In genomic region chr19:56121180-56122167, GRCh38 we compare ENCODE assay signal across 1 cellular context.
TF ChIP-seq lines count a peak whose summit lies in the region.

Gene ZNF787 (minus strand): TSS chr19:56121295. CDS start chr19:56103217, 18,078 bp downstream.

TF ChIP-seq in HepG2, 621 proteins besides CTCF, POLR2A, EP300 and RAD21 (continued from another document and continues in another):
- no peak for TF ChIP-seq REST (IDR thresholded peaks at IDR 0.05; ENCODE audit: borderline replicate concordance in 1 of 2, low read depth in 1 of 2, low read length in 2 of 2)
- peak; percentile 76; the same call in 1 of the 2 replicates for TF ChIP-seq STAT6 (CRISPR knock-in tag; IDR thresholded peaks at IDR 0.05; ENCODE audit: borderline replicate concordance)
- no peak for TF ChIP-seq ZNF646 (CRISPR knock-in tag; IDR thresholded peaks at IDR 0.05)
- no peak for TF ChIP-seq WIZ (CRISPR knock-in tag; IDR thresholded peaks at IDR 0.05)
- TF ChIP-seq ZBTB37 (CRISPR knock-in tag; IDR thresholded peaks at IDR 0.05), result no peak
- TF ChIP-seq ZNF432 (CRISPR knock-in tag; IDR thresholded peaks at IDR 0.05; ENCODE audit: borderline replicate concordance), result no peak
- TF ChIP-seq ZNF496 (CRISPR knock-in tag; IDR thresholded peaks at IDR 0.05; ENCODE audit: insufficient replicate concordance), result no peak
- 0 out of 2 replicates have a peak, but pooled peaks have one; percentile 15 for TF ChIP-seq ZBTB38 (CRISPR knock-in tag; IDR thresholded peaks at IDR 0.05)
- TF ChIP-seq PLRG1 (conservative IDR thresholded peaks at IDR 0.05), result no peak
- TF ChIP-seq HDAC2 (CRISPR knock-in tag; IDR thresholded peaks at IDR 0.05), result 0 out of 2 replicates have a peak, but pooled peaks have one; percentile 48
- no peak for TF ChIP-seq ZNF576 (CRISPR knock-in tag; IDR thresholded peaks at IDR 0.05)
- no peak for TF ChIP-seq ZBTB1 (CRISPR knock-in tag; IDR thresholded peaks at IDR 0.05; ENCODE audit: borderline replicate concordance)
- no peak for TF ChIP-seq RARG (CRISPR knock-in tag; IDR thresholded peaks at IDR 0.05; ENCODE audit: low read depth)
- TF ChIP-seq ZNF180 (CRISPR knock-in tag; IDR thresholded peaks at IDR 0.05; ENCODE audit: borderline replicate concordance, low read depth), result no peak
- peak; percentile 53; the same call in 1 of the 2 replicates for TF ChIP-seq ZNF772 (CRISPR knock-in tag; IDR thresholded peaks at IDR 0.05)
- no peak; the same call in 1 of the 2 replicates for TF ChIP-seq KDM5A (IDR thresholded peaks at IDR 0.05; ENCODE audit: borderline replicate concordance, low read length)
- TF ChIP-seq ZNF281 (CRISPR knock-in tag; IDR thresholded peaks at IDR 0.05; ENCODE audit: borderline replicate concordance), result peak; percentile 60; the same call in 1 of the 2 replicates
- no peak for TF ChIP-seq USF2 (IDR thresholded peaks at IDR 0.05; ENCODE audit: low read depth, low read length)
- no peak for TF ChIP-seq USF2 (CRISPR knock-in tag; IDR thresholded peaks at IDR 0.05; ENCODE audit: borderline replicate concordance)
- TF ChIP-seq KDM2A (CRISPR knock-in tag; IDR thresholded peaks at IDR 0.05; ENCODE audit: borderline replicate concordance, low read depth), result peak; percentile 65
- TF ChIP-seq GATAD1 (CRISPR knock-in tag; IDR thresholded peaks at IDR 0.05), result peak; percentile 78
- no peak for TF ChIP-seq ATF2 (CRISPR knock-in tag; IDR thresholded peaks at IDR 0.05)
- TF ChIP-seq PTBP1 (IDR thresholded peaks at IDR 0.05; ENCODE audit: low read depth, low read length, poor library complexity, severe bottlenecking), result no peak
- no peak for TF ChIP-seq FLYWCH1 (CRISPR knock-in tag; IDR thresholded peaks at IDR 0.05)
- no peak for TF ChIP-seq SOX6 (IDR thresholded peaks at IDR 0.05)
- peak; percentile 72 for TF ChIP-seq SOX6 (CRISPR knock-in tag; IDR thresholded peaks at IDR 0.05)
- no peak for TF ChIP-seq ZNF883 (CRISPR knock-in tag; IDR thresholded peaks at IDR 0.05; ENCODE audit: not compliant biosample characterization)
- peak; percentile 76 for TF ChIP-seq TAF15 (IDR thresholded peaks at IDR 0.05; ENCODE audit: low read depth, low read length, poor library complexity, severe bottlenecking)
- peak; percentile 73 for TF ChIP-seq ZNF607 (CRISPR knock-in tag; IDR thresholded peaks at IDR 0.05; ENCODE audit: borderline replicate concordance)
- TF ChIP-seq KAT7 (CRISPR knock-in tag; IDR thresholded peaks at IDR 0.05; ENCODE audit: borderline replicate concordance), result no peak
- no peak for TF ChIP-seq ETS1 (CRISPR knock-in tag; IDR thresholded peaks at IDR 0.05)
- peak; percentile 15 for TF ChIP-seq JARID2 (CRISPR knock-in tag; IDR thresholded peaks at IDR 0.05; ENCODE audit: insufficient replicate concordance)
